ENCODE assay signal across 15 cellular contexts in genomic region chr20:9928281-9928737, GRCh38.
A peak's percentile ranks its signal among the peaks of the same experiment; 100 is the strongest.
DNase-seq lines count a peak whose midpoint lies in the region; ATAC-seq and TF ChIP-seq lines count a peak whose summit lies in the region.
"Had no signal": no experiment of that assay in that cellular context is flagged by ENCODE, and none has a peak within 500 bp of the region (broad histone marks: within the 10 kb centered on the region; RNA-seq: fewer than 3 reads in every experiment).

No MANE protein-coding gene starts in this region.

- H3K27ac ChIP-seq in OCI-LY7 (ENCODE audit: low read depth, low read length, poor library complexity, severe bottlenecking) = no peak overlapping the region

- peak; percentile 88 for ATAC-seq in GM18517 (IDR thresholded peaks at IDR 0.05; ENCODE audit: unreplicated experiment)
- ATAC-seq in GM21360 (IDR thresholded peaks at IDR 0.05; ENCODE audit: unreplicated experiment) = peak; percentile 88
- peak; percentile 91 for ATAC-seq in HG02885 (IDR thresholded peaks at IDR 0.05; ENCODE audit: poor library complexity, unreplicated experiment)
- ATAC-seq in HG03469 (IDR thresholded peaks at IDR 0.05; ENCODE audit: unreplicated experiment) = peak; percentile 69

- H3K79me2 ChIP-seq in OCI-LY7 (ENCODE audit: insufficient read depth, low read depth, low read length) = no peaks in the 10 kb centered on the region

- POLR2A ChIA-PET in OCI-LY7 (lab: Charles Lee) = interaction anchor here (1.5 kb wide), 1 partner anchor 10 kb away, joined by 3 read pairs; no protein-coding TSS in a partner anchor

- CTCF ChIA-PET in OCI-LY7 (lab: Charles Lee; ENCODE audit: unreplicated experiment) = no interaction called here

- BruUV-seq in OCI-LY7 (replicated peaks; lab: Mats Ljungman, UMichigan) = no TSS peak

- no peak overlapping the region for H2AFZ ChIP-seq in OCI-LY7 (ENCODE audit: low read length)

- H3K36me3 ChIP-seq in OCI-LY7 (ENCODE audit: insufficient read depth, low read length) = no peaks in the 10 kb centered on the region
- H3K36me3 ChIP-seq: BE2C had no signal

- no peak overlapping the region for H3K4me2 ChIP-seq in OCI-LY7 (ENCODE audit: low read length)

- TF ChIP-seq CTCF in OCI-LY7 (conservative IDR thresholded peaks at IDR 0.05; ENCODE audit: low read length) = no peak

- H3K4me3 ChIP-seq in OCI-LY7 (ENCODE audit: low read depth, low read length, poor library complexity, severe bottlenecking) = no peak overlapping the region

- DNase-seq in OCI-LY7 (ENCODE audit: low spot score) = no peak
- DNase-seq in RKO (ENCODE audit: low spot score) = no peak
- DNase-seq in NCI-H2029 (lab: John Stamatoyannopoulos, UW) = no peak
- no peak for DNase-seq in germinal center (ENCODE audit: low spot score)
- DNase-seq: activated CD4-positive, alpha-beta T cell treated with anti-CD3 and anti-CD28 coated beads, Interleukin-2, amount 50 U/mL, for 4 hours; activated naive CD4-positive, alpha-beta T cell treated with Interleukin-2 at 50 U/mL for 16 hours; BE2C; central memory CD4-positive, alpha-beta T cell; EL; mesenchymal stem cell; NCI-H2107 had no signal

- no peaks in the 10 kb centered on the region for H3K4me1 ChIP-seq in OCI-LY7 (ENCODE audit: insufficient read depth, low read length, poor library complexity, severe bottlenecking)

- intact Hi-C loops in OCI-LY7 (cut with micrococcal nuclease; ENCODE audit: unreplicated experiment) = no loop called here

- no peaks in the 10 kb centered on the region for H3K9me3 ChIP-seq in OCI-LY7 (ENCODE audit: low read length)
- H3K9me3 ChIP-seq: BE2C had no signal

- H3K9me2 ChIP-seq in OCI-LY7 (ENCODE audit: insufficient read depth, low read length) = no peaks in the 10 kb centered on the region

- H4K20me1 ChIP-seq in OCI-LY7 (ENCODE audit: insufficient read depth, low read length) = no peaks in the 10 kb centered on the region
